Comparison of ENCODE assay signal across 1 cellular context in genomic region chr19:44755219-44755618, GRCh38.
TF ChIP-seq lines count a peak whose summit lies in the region.

No MANE protein-coding gene starts in this region.

TF ChIP-seq in H1, 55 proteins besides CTCF, POLR2A, EP300 and RAD21:
- TF ChIP-seq FOSL1 (IDR thresholded peaks at IDR 0.05; ENCODE audit: insufficient read depth, low read depth, low read length) (no peak), KDM1A (IDR thresholded peaks at IDR 0.05; ENCODE audit: borderline replicate concordance, low read length) (no peak), CHD2 (IDR thresholded peaks at IDR 0.05; ENCODE audit: low read length) (no peak), POU5F1 (IDR thresholded peaks at IDR 0.05; ENCODE audit: low read depth, low read length) (no peak), SUZ12 (IDR thresholded peaks at IDR 0.05; ENCODE audit: low read length) (no peak), JUN (IDR thresholded peaks at IDR 0.05; ENCODE audit: low read depth, low read length) (no peak), HDAC2 (IDR thresholded peaks at IDR 0.05; ENCODE audit: borderline replicate concordance in 1 of 2, low read depth in 2 of 2, low read length in 2 of 2) (no peak), EZH2 (IDR thresholded peaks at IDR 0.05; ENCODE audit: low read depth, low read length, severe bottlenecking) (no peak), JUND (IDR thresholded peaks at IDR 0.05; ENCODE audit: low read length) (no peak), EGR1 (IDR thresholded peaks at IDR 0.05; ENCODE audit: borderline replicate concordance, low read depth, low read length) (no peak)
